Comparison of ENCODE assay signal across 8 cellular contexts in genomic region chr14:65412189-65412846, GRCh38. TPM values are rescaled to one million over a fixed set of nuclear protein-coding genes. Genes with fewer than 3 reads are reported as not detected.
DNase-seq lines count a peak whose midpoint lies in the region; ATAC-seq, FAIRE-seq and TF ChIP-seq lines count a peak whose summit lies in the region.

FUT8 (plus strand) TSS chr14:65412730; CDS start chr14:65561564, 148,834 bp downstream.

- no peaks in the 10 kb centered on the region for H3K9me3 ChIP-seq in BLaER1

- no peaks in the 10 kb centered on the region for H3K27me3 ChIP-seq in BLaER1
- no peaks in the 10 kb centered on the region for H3K27me3 ChIP-seq in kidney epithelial cell (ENCODE audit: control insufficient read depth, insufficient read depth, low read length)

- H3K36me3 ChIP-seq in BLaER1 (no peaks in the 10 kb centered on the region), kidney epithelial cell (ENCODE audit: control insufficient read depth, insufficient read depth, low read length) (no peaks in the 10 kb centered on the region)

- CTCF ChIA-PET in activated CD4-positive, alpha-beta T cell treated with anti-CD3 and anti-CD28 coated beads for 36 hours (lab: Charles Lee): interaction anchor here (0.7 to 6.6 kb wide), 20 partner anchors 9 to 547 kb away, joined by 3 to 66 read pairs (median 4); no protein-coding TSS in a partner anchor

- H3K36me3 Mint-ChIP-seq in activated CD4-positive, alpha-beta T cell treated with anti-CD3 and anti-CD28 coated beads for 36 hours (ENCODE audit: low read depth): peaks cover 1% of the 10 kb centered on the region
- no peaks in the 10 kb centered on the region for H3K36me3 Mint-ChIP-seq in chondrocyte (ENCODE audit: low read depth)

- peak within 1 kb of the TSS; percentile 86 for H3K4me2 ChIP-seq in BLaER1

- H3K9me3 Mint-ChIP-seq in activated CD4-positive, alpha-beta T cell treated with anti-CD3 and anti-CD28 coated beads for 36 hours (ENCODE audit: low read depth): no peaks in the 10 kb centered on the region
- H3K9me3 Mint-ChIP-seq in chondrocyte (ENCODE audit: low read depth): no peaks in the 10 kb centered on the region

- H3K27ac ChIP-seq in BLaER1: peak within 1 kb of the TSS; percentile 87

- peak; percentile 67 for ATAC-seq in HG03442 (IDR thresholded peaks at IDR 0.05; ENCODE audit: unreplicated experiment)
- ATAC-seq in activated CD4-positive, alpha-beta T cell treated with anti-CD3 and anti-CD28 coated beads for 36 hours: peak; percentile 92

- FAIRE-seq in GM19239 (lab: Jason Lieb, UNC): peak; percentile 90

- intact Hi-C loops in activated CD4-positive, alpha-beta T cell treated with anti-CD3 and anti-CD28 coated beads for 36 hours (cut with DNase I, micrococcal nuclease): loop anchor here (1.0 to 5.0 kb wide), 14 partner anchors 50 to 905 kb away; partner anchors contain the start of genes FNTB (in 2 of the 2), CHURC1 (in 1 of the 2) and MAX (in 1 of the 2)

- H3K4me3 ChIP-seq in BLaER1: peak within 1 kb of the TSS; percentile 91
- H3K4me3 ChIP-seq in kidney epithelial cell (ENCODE audit: low read depth, low read length): peak within 1 kb of the TSS; percentile 75

- H3K27ac Mint-ChIP-seq in activated CD4-positive, alpha-beta T cell treated with anti-CD3 and anti-CD28 coated beads for 36 hours: peak within 1 kb of the TSS; percentile 88
- peak within 1 kb of the TSS; percentile 98 for H3K27ac Mint-ChIP-seq in chondrocyte (ENCODE audit: unreplicated experiment)

- peak within 1 kb of the TSS; percentile 87 for H3K9ac ChIP-seq in BLaER1

- H4K20me1 ChIP-seq in BLaER1: peaks cover 38% of the 10 kb centered on the region

- no peaks in the 10 kb centered on the region for H3K27me3 Mint-ChIP-seq in activated CD4-positive, alpha-beta T cell treated with anti-CD3 and anti-CD28 coated beads for 36 hours
- H3K27me3 Mint-ChIP-seq in chondrocyte (ENCODE audit: low read depth): no peaks in the 10 kb centered on the region

- H3K4me1 ChIP-seq in BLaER1: peaks cover 14% of the 10 kb centered on the region

- H3K4me1 Mint-ChIP-seq in activated CD4-positive, alpha-beta T cell treated with anti-CD3 and anti-CD28 coated beads for 36 hours: peaks cover 32% of the 10 kb centered on the region
- H3K4me1 Mint-ChIP-seq in chondrocyte (ENCODE audit: low read depth): peaks cover 18% of the 10 kb centered on the region

- TF ChIP-seq CTCF in chondrocyte (IDR thresholded peaks at IDR 0.05): peak; percentile 80
- peak; percentile 76 for TF ChIP-seq CTCF in kidney epithelial cell (IDR thresholded peaks at IDR 0.05; ENCODE audit: insufficient read depth, low read length, poor library complexity, severe bottlenecking)

- H3K4me3 Mint-ChIP-seq in activated CD4-positive, alpha-beta T cell treated with anti-CD3 and anti-CD28 coated beads for 36 hours: peak within 1 kb of the TSS; percentile 80
- H3K4me3 Mint-ChIP-seq in chondrocyte (ENCODE audit: unreplicated experiment): peak within 1 kb of the TSS; percentile 95

- POLR2A ChIA-PET in activated CD4-positive, alpha-beta T cell treated with anti-CD3 and anti-CD28 coated beads for 36 hours (lab: Charles Lee): interaction anchor here (0.7 to 1.3 kb wide), 2 partner anchors 109 to 197 kb away, joined by 3 to 4 read pairs; no protein-coding TSS in a partner anchor

- peak; percentile 56 for DNase-seq in GM19239 (ENCODE audit: insufficient read length, low spot score)
- peak; percentile 95 for DNase-seq in NCI-H510A treated with DMSO at 0.1 percent for 48 hours (lab: John Stamatoyannopoulos, UW)
- DNase-seq in activated CD4-positive, alpha-beta T cell treated with anti-CD3 and anti-CD28 coated beads for 36 hours: peak; percentile 98
- DNase-seq in chondrocyte (ENCODE audit: low spot score): peak; percentile 99
- peak; percentile 79 for DNase-seq in kidney epithelial cell (ENCODE audit: low read depth)
- DNase-seq in stimulated activated CD4-positive, alpha-beta T cell treated with anti-CD3 and anti-CD28 coated beads, Interleukin-15, amount 100 ng/mL, for 48 hours (ENCODE audit: low read depth in 2 of 2): peak; percentile 93

RNA-seq across cellular contexts. Expression of gene FUT8, which starts in this region (rescaled TPM):
- 10 to 100 TPM; 44.2 to 50.0 TPM for total RNA-seq in activated CD4-positive, alpha-beta T cell treated with anti-CD3 and anti-CD28 coated beads for 36 hours
- total RNA-seq in chondrocyte: 18.1 to 34.1 TPM (median 19.0 TPM) in 3 replicates
- total RNA-seq in kidney epithelial cell: 39.4 and 44.3 TPM in 2 replicates

Comparison
In these comparisons a context has a peak if more than half of its experiments do, and no peak if none do; other contexts are left out.
1. Peak in every context shown above with its lines: DNase-seq, ATAC-seq, H3K4me3 ChIP-seq and H3K27ac ChIP-seq.